8 cellular contexts compared by ENCODE assay signal in genomic region chr9:31347082-31347617, GRCh38.
DNase-seq lines count a peak whose midpoint lies in the region; ATAC-seq lines count a peak whose summit lies in the region.

No MANE protein-coding gene starts in this region.

- CTCF ChIA-PET in T-cell (lab: Charles Lee) = no interaction called here

- H3K4me3 Mint-ChIP-seq in T-cell = peak overlapping the region; percentile 37 to 71 (median 41)
- peak overlapping the region; percentile 56 for H3K4me3 Mint-ChIP-seq in stimulated activated effector memory CD8-positive, alpha-beta T cell treated with anti-CD3 and anti-CD28 coated beads, Interleukin-12 subunit alpha, Interleukin-12 subunit beta, amount 100 ng/mL, for 72 hours

- H3K27ac Mint-ChIP-seq in T-cell = peak overlapping the region; percentile 93 to 98
- H3K27ac Mint-ChIP-seq in stimulated activated effector memory CD8-positive, alpha-beta T cell treated with anti-CD3 and anti-CD28 coated beads, Interleukin-12 subunit alpha, Interleukin-12 subunit beta, amount 100 ng/mL, for 72 hours = peak overlapping the region; percentile 97

- peaks cover 0 to 15% (median 7%) of the 10 kb centered on the region in 3 donors for H3K9me3 Mint-ChIP-seq in T-cell
- no peaks in the 10 kb centered on the region for H3K9me3 Mint-ChIP-seq in stimulated activated effector memory CD8-positive, alpha-beta T cell treated with anti-CD3 and anti-CD28 coated beads, Interleukin-12 subunit alpha, Interleukin-12 subunit beta, amount 100 ng/mL, for 72 hours

- DNase-seq in Ammon's horn (ENCODE audit: low spot score) = peak; percentile 50
- DNase-seq in T-cell = peak in 16 of 34 experiments; percentile 7 to 45 (median 20)
- peak; percentile 41 for DNase-seq in globus pallidus (ENCODE audit: low spot score)
- DNase-seq in stimulated activated effector memory CD8-positive, alpha-beta T cell treated with anti-CD3 and anti-CD28 coated beads, Interleukin-12 subunit alpha, Interleukin-12 subunit beta, amount 100 ng/mL, for 72 hours (ENCODE audit: low spot score in 2 of 2) = no peak
- no peak for DNase-seq in NCI-H1930 (lab: John Stamatoyannopoulos, UW)
- no peak for DNase-seq in hepatic stellate cell (ENCODE audit: low spot score)

- POLR2A ChIA-PET in T-cell (lab: Charles Lee) = no interaction called here

- no peaks in the 10 kb centered on the region for H3K27me3 Mint-ChIP-seq in T-cell

- ATAC-seq in GM19324 (IDR thresholded peaks at IDR 0.05; ENCODE audit: low FRiP score, unreplicated experiment) (peak; percentile 96), HG03354 (IDR thresholded peaks at IDR 0.05; ENCODE audit: poor library complexity, severe bottlenecking, unreplicated experiment) (peak; percentile 100), T-cell (replicated peaks in 1 of 4) (peak; percentile 95 to 99 (median 98))
- peak; percentile 95 for ATAC-seq in stimulated activated effector memory CD8-positive, alpha-beta T cell treated with anti-CD3 and anti-CD28 coated beads, Interleukin-12 subunit alpha, Interleukin-12 subunit beta, amount 100 ng/mL, for 72 hours

- peaks cover 10% of the 10 kb centered on the region for H3K36me3 Mint-ChIP-seq in T-cell
- H3K36me3 Mint-ChIP-seq in stimulated activated effector memory CD8-positive, alpha-beta T cell treated with anti-CD3 and anti-CD28 coated beads, Interleukin-12 subunit alpha, Interleukin-12 subunit beta, amount 100 ng/mL, for 72 hours = no peaks in the 10 kb centered on the region

- peaks cover 46 to 58% (median 50%) of the 10 kb centered on the region in 3 donors for H3K4me1 Mint-ChIP-seq in T-cell
- peaks cover 25% of the 10 kb centered on the region for H3K4me1 Mint-ChIP-seq in stimulated activated effector memory CD8-positive, alpha-beta T cell treated with anti-CD3 and anti-CD28 coated beads, Interleukin-12 subunit alpha, Interleukin-12 subunit beta, amount 100 ng/mL, for 72 hours

Comparison
In these comparisons a context has a peak if more than half of its experiments do, and no peak if none do; other contexts are left out.
1. DNase-seq: peak in Ammon's horn (single experiment) and globus pallidus (single experiment); none in stimulated activated effector memory CD8-positive, alpha-beta T cell treated with anti-CD3 and anti-CD28 coated beads, Interleukin-12 subunit alpha, Interleukin-12 subunit beta, amount 100 ng/mL, for 72 hours (0 of 2), NCI-H1930 (0 of 2) and hepatic stellate cell (single experiment).
2. Peak in every context shown above with its lines, with median percentiles within 50 percentile points of each other: ATAC-seq.